In genomic region chr7:87021285-87021684, GRCh38 we compare ENCODE assay signal across 32 cellular contexts.
"Had no signal": no experiment of that assay in that cellular context is flagged by ENCODE, and none has a peak within 500 bp of the region (broad histone marks: within the 10 kb centered on the region; RNA-seq: fewer than 3 reads in every experiment).

No MANE protein-coding gene starts in this region.

- H3K27me3 Mint-ChIP-seq: activated naive CD8-positive, alpha-beta T cell treated with anti-CD3 and anti-CD28 coated beads, Interleukin-2, amount 10 ng/mL, durations not matched to agents 7 days and 5 days; activated T-cell treated with anti-CD3 and anti-CD28 coated beads, Interleukin-2, amount 50 U/mL, for 24 hours had no signal

- H3K4me3 ChIP-seq: ascending aorta, MG63, PC-9, SJCRH30, SK-N-MC had no signal

- H3K36me3 Mint-ChIP-seq: activated naive CD4-positive, alpha-beta T cell treated with anti-CD3 and anti-CD28 coated beads, Interleukin-2, amount 50 U/mL, for 24 hours; activated naive CD8-positive, alpha-beta T cell treated with anti-CD3 and anti-CD28 coated beads, Interleukin-2, amount 10 ng/mL, durations not matched to agents 7 days and 5 days had no signal

- FAIRE-seq: RCC 7860, TTC549 had no signal

- H3K36me3 ChIP-seq: ascending aorta, MG63, SJCRH30 had no signal

- H3K4me1 Mint-ChIP-seq: activated CD4-positive, alpha-beta T cell treated with anti-CD3 and anti-CD28 coated beads for 36 hours; activated CD4-positive, alpha-beta T cell treated with anti-CD3 and anti-CD28 coated beads, Interleukin-2, amount 10 ng/mL, durations not matched to agents 7 days and 5 days; activated naive CD4-positive, alpha-beta T cell treated with anti-CD3 and anti-CD28 coated beads, Interleukin-2, amount 50 U/mL, for 24 hours; activated naive CD8-positive, alpha-beta T cell treated with anti-CD3 and anti-CD28 coated beads, Interleukin-2, amount 10 ng/mL, durations not matched to agents 7 days and 5 days; WTC11 had no signal

- H2AFZ ChIP-seq: PC-9 had no signal

- H3K9me3 ChIP-seq: ascending aorta, MG63, SJCRH30 had no signal

- H3K9me3 Mint-ChIP-seq: activated CD4-positive, alpha-beta T cell treated with anti-CD3 and anti-CD28 coated beads, Interleukin-2, amount 10 ng/mL, durations not matched to agents 7 days and 5 days; activated naive CD4-positive, alpha-beta T cell treated with anti-CD3 and anti-CD28 coated beads, Interleukin-2, amount 50 U/mL, for 24 hours; activated naive CD8-positive, alpha-beta T cell treated with anti-CD3 and anti-CD28 coated beads, Interleukin-2, amount 10 ng/mL, durations not matched to agents 7 days and 5 days; activated T-cell treated with anti-CD3 and anti-CD28 coated beads, Interleukin-2, amount 50 U/mL, for 24 hours; activated T-helper 2 cell treated with anti-CD3 and anti-CD28 coated beads, Interferon-gamma antibody, Interleukin-2, Interleukin-4, amounts not matched to agents 10 μg/mL and 5 μg/mL and 100 μg/mL, durations not matched to agents 14 hours and 24 hours and 36 hours; WTC11 had no signal

- DNase-seq: activated CD4-positive, alpha-beta T cell treated with anti-CD3 and anti-CD28 coated beads for 36 hours; activated CD4-positive, alpha-beta T cell treated with anti-CD3 and anti-CD28 coated beads, Interleukin-2, amount 10 ng/mL, durations not matched to agents 7 days and 5 days; activated CD4-positive, alpha-beta T cell treated with anti-CD3 and anti-CD28 coated beads, Interleukin-2, amount 50 U/mL, for 48 hours; activated CD8-positive, alpha-beta T cell treated with anti-CD3 and anti-CD28 coated beads, Interleukin-2, amount 10 ng/mL, durations not matched to agents 7 days and 5 days; activated gamma-delta T cell; activated naive CD4-positive, alpha-beta T cell treated with Interleukin-2 at 50 U/mL for 16 hours; activated naive CD8-positive, alpha-beta T cell treated with anti-CD3 and anti-CD28 coated beads, Interleukin-2, amount 10 ng/mL, durations not matched to agents 7 days and 5 days; activated T-cell treated with anti-CD3 and anti-CD28 coated beads, Interleukin-2, amount 50 U/mL, for 24 hours; amygdala; Kasumi-1; KG1; MG63; NCI-H1048; NCI-H1105 treated with DMSO at 0.1 percent for 48 hours; NCI-H1436; NCI-H1694; NCI-H2029; NCI-H510A; NCI-H526; NCI-H748 treated with DMSO at 0.1 percent for 48 hours; NK-92 treated with Interleukin-12 subunit alpha and Interleukin-12 subunit beta, amount 100 ng/mL, for 24 hours; PC-9; SHP77; SJCRH30 had no signal

- H3K27me3 ChIP-seq: ascending aorta, MG63, SJCRH30 had no signal

- H3K4me3 Mint-ChIP-seq: activated CD4-positive, alpha-beta T cell treated with anti-CD3 and anti-CD28 coated beads for 36 hours; activated CD4-positive, alpha-beta T cell treated with anti-CD3 and anti-CD28 coated beads, Interleukin-2, amount 10 ng/mL, durations not matched to agents 7 days and 5 days; activated CD8-positive, alpha-beta T cell treated with anti-CD3 and anti-CD28 coated beads, Interleukin-2, amount 10 ng/mL, durations not matched to agents 7 days and 5 days; activated naive CD4-positive, alpha-beta T cell treated with anti-CD3 and anti-CD28 coated beads, Interleukin-2, amount 50 U/mL, for 24 hours; activated naive CD8-positive, alpha-beta T cell treated with anti-CD3 and anti-CD28 coated beads, Interleukin-2, amount 10 ng/mL, durations not matched to agents 7 days and 5 days; activated T-cell treated with anti-CD3 and anti-CD28 coated beads, Interleukin-2, amount 50 U/mL, for 24 hours; WTC11 had no signal

- H3K4me2 ChIP-seq: PC-9 had no signal

- H3K27ac ChIP-seq: ascending aorta, PC-9, SJCRH30, SK-N-MC had no signal

- H3K4me1 ChIP-seq: ascending aorta, SJCRH30 had no signal

- H3K27ac Mint-ChIP-seq: activated CD4-positive, alpha-beta T cell treated with anti-CD3 and anti-CD28 coated beads for 36 hours; activated CD4-positive, alpha-beta T cell treated with anti-CD3 and anti-CD28 coated beads, Interleukin-2, amount 10 ng/mL, durations not matched to agents 7 days and 5 days; activated CD8-positive, alpha-beta T cell treated with anti-CD3 and anti-CD28 coated beads, Interleukin-2, amount 10 ng/mL, durations not matched to agents 7 days and 5 days; activated naive CD4-positive, alpha-beta T cell treated with anti-CD3 and anti-CD28 coated beads, Interleukin-2, amount 50 U/mL, for 24 hours; activated naive CD8-positive, alpha-beta T cell treated with anti-CD3 and anti-CD28 coated beads, Interleukin-2, amount 10 ng/mL, durations not matched to agents 7 days and 5 days; activated T-cell treated with anti-CD3 and anti-CD28 coated beads, Interleukin-2, amount 50 U/mL, for 24 hours; activated T-helper 2 cell treated with anti-CD3 and anti-CD28 coated beads, Interferon-gamma antibody, Interleukin-2, Interleukin-4, amounts not matched to agents 10 μg/mL and 5 μg/mL and 100 μg/mL, durations not matched to agents 14 hours and 24 hours and 36 hours; WTC11 had no signal

- ATAC-seq: activated CD4-positive, alpha-beta T cell treated with anti-CD3 and anti-CD28 coated beads for 36 hours; activated CD4-positive, CD25-positive, alpha-beta regulatory T cell treated with anti-CD3 and anti-CD28 coated beads, Interleukin-2, amount 50 U/mL, for 24 hours; activated CD8-positive, alpha-beta T cell treated with anti-CD3 and anti-CD28 coated beads, Interleukin-2, amount 10 ng/mL, durations not matched to agents 7 days and 5 days; WTC11 had no signal
